Comparison of ENCODE assay signal across 10 cellular contexts in the genomic region with DNA sequence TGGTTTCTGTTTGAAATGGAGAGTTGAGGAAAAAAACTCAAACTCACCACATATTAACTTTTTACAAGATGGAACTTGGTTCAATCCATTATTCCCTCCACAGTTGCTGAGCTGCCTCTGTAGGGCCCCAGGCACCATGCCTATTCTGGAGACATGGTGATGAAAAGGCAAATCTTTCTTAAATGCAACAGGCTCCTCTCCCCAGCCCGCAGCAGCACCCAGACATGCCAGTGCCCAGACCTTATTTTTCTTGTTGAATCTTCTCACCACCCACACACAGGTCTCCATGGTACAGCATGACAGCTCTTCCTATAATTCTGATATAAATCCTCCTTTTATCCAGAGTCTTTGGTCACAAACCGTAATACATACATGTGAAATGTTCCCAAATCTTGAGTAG. TPM values are rescaled to one million over a fixed set of nuclear protein-coding genes. Genes with fewer than 3 reads are reported as not detected.
DNase-seq lines count a peak whose midpoint lies in the region; ATAC-seq and TF ChIP-seq lines count a peak whose summit lies in the region.
"Had no signal": no experiment of that assay in that cellular context is flagged by ENCODE, and none has a peak within 500 bp of the region (broad histone marks: within the 10 kb centered on the region; RNA-seq: fewer than 3 reads in every experiment).

No MANE protein-coding gene starts in this region.

- H3K9me3 ChIP-seq in SK-N-SH = no peaks in the 10 kb centered on the region
- no peaks in the 10 kb centered on the region for H3K9me3 ChIP-seq in left ventricle myocardium inferior (replicated peaks)
- no peaks in the 10 kb centered on the region for H3K9me3 ChIP-seq in stomach

- H3K27ac ChIP-seq in SK-N-SH (ENCODE audit: low read depth in 2 of 2, low read length in 1 of 2) (no peak overlapping the region), left ventricle myocardium inferior (replicated peaks) (peak overlapping the region; percentile 50), stomach (peak overlapping the region in 4 of 5 donors; percentile 41 to 79 (median 64))
- H3K27ac ChIP-seq: 22Rv1 had no signal

- ATAC-seq in SK-N-SH treated with all-trans-retinoic acid at 6 μM for 48 hours (peak; percentile 51), WTC11 (no peak), GM21825 (IDR thresholded peaks at IDR 0.05; ENCODE audit: unreplicated experiment) (no peak)
- ATAC-seq in activated CD4-positive, CD25-positive, alpha-beta regulatory T cell treated with anti-CD3 and anti-CD28 coated beads, Interleukin-2, amount 50 U/mL, for 24 hours = no peak

- TF ChIP-seq EP300 in SK-N-SH (IDR thresholded peaks at IDR 0.05; ENCODE audit: borderline replicate concordance in 1 of 2, low read depth in 1 of 2, low read length in 1 of 2) = no peak
- TF ChIP-seq EP300 in stomach (IDR thresholded peaks at IDR 0.05) = no peak

- H3K9ac ChIP-seq in SK-N-SH = no peak overlapping the region

- no peak for TF ChIP-seq RAD21 in SK-N-SH (IDR thresholded peaks at IDR 0.05; ENCODE audit: low read length)

- POLR2A ChIA-PET in SK-N-SH (lab: Yijun Ruan, JAX) = no interaction called here
- POLR2A ChIA-PET in WTC11 (lab: Charles Lee) = no interaction called here

- no peak overlapping the region for H3K4me2 ChIP-seq in SK-N-SH

- WGBS in SK-N-SH (ENCODE audit: low lambda C conversion rate) = 97% methylated on average over 2 of the region's 2 CpGs
- WGBS in stomach, 5 donors = 50 to 75% (median 70%) methylated on average over 2 of the region's 2 CpGs

- no peak overlapping the region for H3K4me3 ChIP-seq in SK-N-SH (ENCODE audit: low read depth in 2 of 2, low read length in 1 of 2)
- no peak overlapping the region for H3K4me3 ChIP-seq in left ventricle myocardium inferior
- H3K4me3 ChIP-seq in stomach = peak overlapping the region in 1 of 4 donors; percentile 10

- H4K20me1 ChIP-seq in SK-N-SH (ENCODE audit: insufficient read depth) = peaks cover 14% of the 10 kb centered on the region

- H2AFZ ChIP-seq in SK-N-SH (ENCODE audit: low read depth) = no peak overlapping the region

- peak overlapping the region; percentile 72 for H3K27ac Mint-ChIP-seq in WTC11

- H3K27me3 ChIP-seq in SK-N-SH (ENCODE audit: insufficient read depth) (no peaks in the 10 kb centered on the region), left ventricle myocardium inferior (ENCODE audit: low read depth) (no peaks in the 10 kb centered on the region), stomach (no peaks in the 10 kb centered on the region)

- H3K36me3 Mint-ChIP-seq in WTC11 = no peaks in the 10 kb centered on the region

- intact Hi-C loops in left ventricle myocardium inferior (cut with micrococcal nuclease) (no loop called here), stomach (cut with DNase I; ENCODE audit: low total_unique reads) (no loop called here)

- DNase-seq in SK-N-SH = no peak
- DNase-seq in WTC11 (ENCODE audit: low spot score) = no peak
- DNase-seq in left ventricle myocardium inferior = no peak
- no peak for DNase-seq in stomach
- DNase-seq in NCI-H2029 (lab: John Stamatoyannopoulos, UW) = no peak
- DNase-seq: NCI-H1105 treated with DMSO at 0.1 percent for 48 hours had no signal

- peaks cover 0 to 5% of the 10 kb centered on the region in 2 experiments; a peak in 1 of 4 replicates for H3K4me1 ChIP-seq in SK-N-SH (ENCODE audit: control insufficient read depth in 1 of 2, insufficient read depth in 2 of 2, low read depth in 1 of 2, low read length in 1 of 2)
- peaks cover 44% of the 10 kb centered on the region for H3K4me1 ChIP-seq in left ventricle myocardium inferior
- peaks cover 7 to 74% (median 24%) of the 10 kb centered on the region in 4 donors for H3K4me1 ChIP-seq in stomach

- H3K36me3 ChIP-seq in SK-N-SH (replicated peaks in 1 of 2; ENCODE audit: control insufficient read depth in 1 of 2, insufficient read depth in 2 of 2, low read length in 1 of 2) = no peaks in the 10 kb centered on the region
- no peaks in the 10 kb centered on the region for H3K36me3 ChIP-seq in left ventricle myocardium inferior
- no peaks in the 10 kb centered on the region for H3K36me3 ChIP-seq in stomach

- no peak overlapping the region for H3K4me3 Mint-ChIP-seq in WTC11

- H3K27me3 Mint-ChIP-seq in WTC11 (ENCODE audit: low read depth) = no peaks in the 10 kb centered on the region; the same call in 1 of the 2 replicates

- H3K79me2 ChIP-seq in SK-N-SH (ENCODE audit: insufficient read depth) = peaks cover 97% of the 10 kb centered on the region

- H3F3A ChIP-seq in SK-N-SH (replicated peaks; ENCODE audit: insufficient read depth) = no peaks in the 10 kb centered on the region

- no peak for TF ChIP-seq CTCF in SK-N-SH (IDR thresholded peaks at IDR 0.05)
- no peak for TF ChIP-seq CTCF in WTC11 (IDR thresholded peaks at IDR 0.05)
- TF ChIP-seq CTCF in left ventricle myocardium inferior (IDR thresholded peaks at IDR 0.05; ENCODE audit: borderline replicate concordance) = no peak
- TF ChIP-seq CTCF in stomach (IDR thresholded peaks at IDR 0.05) = no peak

- TF ChIP-seq POLR2A in stomach (IDR thresholded peaks at IDR 0.05) = no peak

- H3K4me1 Mint-ChIP-seq in WTC11 = peaks cover 12% of the 10 kb centered on the region

- CTCF ChIA-PET in SK-N-SH (lab: Yijun Ruan, JAX) = interaction anchor here (1.2 kb wide), 1 partner anchor 9 kb away, joined by 7 read pairs; no protein-coding TSS in a partner anchor
- CTCF ChIA-PET in WTC11 (lab: Charles Lee) = no interaction called here

- H3K9me2 ChIP-seq in SK-N-SH = no peaks in the 10 kb centered on the region

- no peaks in the 10 kb centered on the region for H3K9me3 Mint-ChIP-seq in WTC11

TF ChIP-seq in SK-N-SH treated with all-trans-retinoic acid at 6 μM for 48 hours, 23 proteins besides CTCF, POLR2A, EP300 and RAD21 (continues in another document):
- TF ChIP-seq ZNF70 (CRISPR knock-in tag; IDR thresholded peaks at IDR 0.05) (no peak), CSDC2 (CRISPR knock-in tag; IDR thresholded peaks at IDR 0.05) (no peak)

TF ChIP-seq in SK-N-SH, 30 proteins besides CTCF, POLR2A, EP300 and RAD21 (continues in another document):
- no peak for TF ChIP-seq RCOR1 (IDR thresholded peaks at IDR 0.05; ENCODE audit: low read length)
- TF ChIP-seq SIN3A (IDR thresholded peaks at IDR 0.05; ENCODE audit: borderline replicate concordance, low read depth, low read length) = no peak
- no peak for TF ChIP-seq TCF12 (IDR thresholded peaks at IDR 0.05)
- TF ChIP-seq NRF1 (IDR thresholded peaks at IDR 0.05; ENCODE audit: low read depth, low read length) = no peak
- no peak for TF ChIP-seq FOSL2 (IDR thresholded peaks at IDR 0.05; ENCODE audit: borderline replicate concordance, low read depth)
- TF ChIP-seq TAF1 (IDR thresholded peaks at IDR 0.05; ENCODE audit: borderline replicate concordance, low read depth, low read length) = no peak
- no peak for TF ChIP-seq GABPA (IDR thresholded peaks at IDR 0.05; ENCODE audit: low read depth)
- no peak for TF ChIP-seq USF2 (IDR thresholded peaks at IDR 0.05; ENCODE audit: borderline replicate concordance, low read depth, low read length)

TF ChIP-seq in WTC11, 78 proteins besides CTCF, POLR2A, EP300 and RAD21 (continues in another document):
- TF ChIP-seq, protein P1, sequence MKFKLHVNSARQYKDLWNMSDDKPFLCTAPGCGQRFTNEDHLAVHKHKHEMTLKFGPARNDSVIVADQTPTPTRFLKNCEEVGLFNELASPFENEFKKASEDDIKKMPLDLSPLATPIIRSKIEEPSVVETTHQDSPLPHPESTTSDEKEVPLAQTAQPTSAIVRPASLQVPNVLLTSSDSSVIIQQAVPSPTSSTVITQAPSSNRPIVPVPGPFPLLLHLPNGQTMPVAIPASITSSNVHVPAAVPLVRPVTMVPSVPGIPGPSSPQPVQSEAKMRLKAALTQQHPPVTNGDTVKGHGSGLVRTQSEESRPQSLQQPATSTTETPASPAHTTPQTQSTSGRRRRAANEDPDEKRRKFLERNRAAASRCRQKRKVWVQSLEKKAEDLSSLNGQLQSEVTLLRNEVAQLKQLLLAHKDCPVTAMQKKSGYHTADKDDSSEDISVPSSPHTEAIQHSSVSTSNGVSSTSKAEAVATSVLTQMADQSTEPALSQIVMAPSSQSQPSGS (CRISPR knock-in tag; IDR thresholded peaks at IDR 0.05; ENCODE audit: borderline replicate concordance, low read depth) = no peak
- TF ChIP-seq ZNF232 (CRISPR knock-in tag; IDR thresholded peaks at IDR 0.05) (no peak), AR (CRISPR knock-in tag; IDR thresholded peaks at IDR 0.05) (no peak), OVOL2 (CRISPR knock-in tag; IDR thresholded peaks at IDR 0.05; ENCODE audit: borderline replicate concordance) (no peak), IRF1 (CRISPR knock-in tag; IDR thresholded peaks at IDR 0.05) (no peak), TEAD4 (CRISPR knock-in tag; IDR thresholded peaks at IDR 0.05) (no peak)

RNA-seq across cellular contexts. Expression of gene CYTH1, which starts 7.6 kb away (rescaled TPM):
- polyA plus RNA-seq in SK-N-SH (2012; rRNA removed) (23.8 and 24.8 TPM in 2 replicates), stomach (10 to 100 TPM; 29.6 to 51.5 (median 30.6) TPM)
- polyA plus RNA-seq in SK-N-SH (2012; cell fraction: cytosol; rRNA removed) = 16.9 and 20.7 TPM in 2 replicates
- polyA plus RNA-seq in SK-N-SH (2012; cell fraction: nucleus; rRNA removed) = 77.4 and 80.9 TPM in 2 replicates
- total RNA-seq in WTC11 (2021) (15.1 to 20.0 TPM (median 15.8 TPM) in 3 replicates), left ventricle myocardium inferior (28.9 TPM), stomach (100 to 1,000 TPM in 2 of 5 donors, 10 to 100 TPM in 3; 32.7 to 137 (median 80.2) TPM)

Comparison
In these comparisons a context has a peak if more than half of its experiments do, and no peak if none do; other contexts are left out.
1. H3K27ac ChIP-seq: peak in left ventricle myocardium inferior (single experiment) and stomach (4 of 5); none in SK-N-SH (0 of 2).